ENCODE assay signal across 8 cellular contexts in genomic region chr11:73779084-73779902, GRCh38. TPM values are rescaled to one million over a fixed set of nuclear protein-coding genes. Genes with fewer than 3 reads are reported as not detected.
A peak's percentile ranks its signal among the peaks of the same experiment; 100 is the strongest.
DNase-seq lines count a peak whose midpoint lies in the region; ATAC-seq and TF ChIP-seq lines count a peak whose summit lies in the region.

No MANE protein-coding gene starts in this region.

- no peaks in the 10 kb centered on the region for H3K9me3 ChIP-seq in IMR-90 (ENCODE audit: control insufficient read depth, insufficient read depth, low read length)
- H3K9me3 ChIP-seq in OCI-LY7 (ENCODE audit: low read length), result no peaks in the 10 kb centered on the region
- H3K9me3 ChIP-seq in mononuclear cell (ENCODE audit: low read depth, low read length), result no peaks in the 10 kb centered on the region

- peak overlapping the region; percentile 60 for H2AK5ac ChIP-seq in IMR-90 (ENCODE audit: low read depth, low read length)

- H2AK9ac ChIP-seq in IMR-90 (replicated peaks; ENCODE audit: low read depth, low read length, poor library complexity), result peak overlapping the region; percentile 89

- no peaks in the 10 kb centered on the region for H3K79me1 ChIP-seq in IMR-90 (ENCODE audit: low read depth in 1 of 2, low read length in 2 of 2)

- 0% methylated on average over 9 of the region's 30 CpGs; no CpG with 5 or more reads in 1 of the 2 experiments for whole genome bisulfite sequencing in IMR-90 (ENCODE audit: extremely low coverage in 2 of 2, insufficient read length in 1 of 2), 2 experiments

- H4K8ac ChIP-seq in IMR-90 (ENCODE audit: low read depth in 2 of 2, low read length in 2 of 2), result peak overlapping the region; percentile 86 to 99

- H2AFZ ChIP-seq in IMR-90 (replicated peaks; ENCODE audit: low read length, poor library complexity) (peak overlapping the region; percentile 96), OCI-LY7 (ENCODE audit: low read length) (peak overlapping the region; percentile 100)

- peak overlapping the region; percentile 99 for H3K4ac ChIP-seq in IMR-90 (ENCODE audit: low read depth, low read length)

- H3K18ac ChIP-seq in IMR-90 (ENCODE audit: low read depth, low read length), result peak overlapping the region; percentile 72

- peak; percentile 78 for TF ChIP-seq POLR2A in IMR-90 (IDR thresholded peaks at IDR 0.05; ENCODE audit: low read depth, low read length)

- dilution Hi-C loops in IMR-90 (cut with HindIII; ENCODE audit: low sequenced_read_pairs, unreplicated experiment), result no loop called here

- H2BK5ac ChIP-seq in IMR-90 (ENCODE audit: low read depth, low read length, poor library complexity, severe bottlenecking), result peak overlapping the region; percentile 88

- H4K91ac ChIP-seq in IMR-90 (ENCODE audit: insufficient read depth, low read depth, low read length), result peak overlapping the region; percentile 98

- CTCF ChIA-PET in IMR-90 (lab: Yijun Ruan, JAX), result interaction anchor here (0.6 to 1.8 kb wide), 7 partner anchors 10 to 428 kb away, joined by 3 to 5 read pairs (median 4); partner anchors contain the start of gene RAB6A
- CTCF ChIA-PET in OCI-LY7 (lab: Charles Lee; ENCODE audit: unreplicated experiment), result interaction anchor here (1.2 kb wide), 1 partner anchor 18 kb away, joined by 3 read pairs; the partner anchor contains the start of gene RAB6A

- H3K56ac ChIP-seq in IMR-90 (ENCODE audit: extremely low read depth, insufficient read depth, low read length), result peak overlapping the region; percentile 99

- peak overlapping the region; percentile 85 for H3K9ac ChIP-seq in IMR-90 (ENCODE audit: low read depth, low read length)

- ATAC-seq in GM21529 (IDR thresholded peaks at IDR 0.05; ENCODE audit: unreplicated experiment), result peak; percentile 99
- peak; percentile 100 for ATAC-seq in IMR-90 (ENCODE audit: low read depth)

- H4K20me1 ChIP-seq in IMR-90 (ENCODE audit: insufficient read depth, low read length), result no peaks in the 10 kb centered on the region
- no peaks in the 10 kb centered on the region for H4K20me1 ChIP-seq in OCI-LY7 (ENCODE audit: insufficient read depth, low read length)

- in situ Hi-C loops in IMR-90 (cut with MboI; ENCODE audit: low sequenced_read_pairs), result no loop called here

- no TSS peak for BruUV-seq in IMR-90 (replicated peaks; lab: Mats Ljungman, UMichigan)
- BruUV-seq in OCI-LY7 (replicated peaks; lab: Mats Ljungman, UMichigan), result no TSS peak

- intact Hi-C loops in IMR-90 (cut with micrococcal nuclease), result loop anchor here (1.0 kb wide), 1 partner anchor 18 kb away; the partner anchor contains the start of gene RAB6A
- intact Hi-C loops in OCI-LY7 (cut with micrococcal nuclease; ENCODE audit: unreplicated experiment), result loop anchor here (1.0 kb wide), 1 partner anchor 18 kb away; the partner anchor contains the start of gene RAB6A

- H3K79me2 ChIP-seq in OCI-LY7 (ENCODE audit: insufficient read depth, low read depth, low read length), result no peaks in the 10 kb centered on the region

- H3K36me3 ChIP-seq in IMR-90 (ENCODE audit: control insufficient read depth, insufficient read depth, low read length) (no peaks in the 10 kb centered on the region), OCI-LY7 (ENCODE audit: insufficient read depth, low read length) (no peaks in the 10 kb centered on the region)

- H3K4me3 ChIP-seq in IMR-90 (ENCODE audit: insufficient read depth, low read depth, low read length) (peak overlapping the region; percentile 50), OCI-LY7 (ENCODE audit: low read depth, low read length, poor library complexity, severe bottlenecking) (peak overlapping the region; percentile 69), epithelial cell of esophagus (ENCODE audit: low read length) (peak overlapping the region; percentile 67), mononuclear cell (ENCODE audit: low read length) (peak overlapping the region; percentile 52)

- no peaks in the 10 kb centered on the region for H3K9me2 ChIP-seq in OCI-LY7 (ENCODE audit: insufficient read depth, low read length)

- H3K9me1 ChIP-seq in IMR-90 (ENCODE audit: insufficient read depth, low read length), result no peaks in the 10 kb centered on the region

- peak overlapping the region; percentile 89 for H2BK20ac ChIP-seq in IMR-90 (ENCODE audit: low read depth, low read length)

- TF ChIP-seq CTCF in IMR-90 (conservative IDR thresholded peaks at IDR 0.05; ENCODE audit: low read depth, low read length), result no peak
- no peak for TF ChIP-seq CTCF in OCI-LY7 (conservative IDR thresholded peaks at IDR 0.05; ENCODE audit: low read length)
- no peak for TF ChIP-seq CTCF in epithelial cell of esophagus (IDR thresholded peaks at IDR 0.05; ENCODE audit: insufficient read depth, low read depth, low read length, missing control alignments)

- H3K27me3 ChIP-seq in IMR-90 (ENCODE audit: control insufficient read depth, insufficient read depth, low read length) (no peaks in the 10 kb centered on the region), mononuclear cell (ENCODE audit: insufficient read depth, low read length) (no peaks in the 10 kb centered on the region)

- POLR2A ChIA-PET in IMR-90 (lab: Charles Lee; ENCODE audit: unreplicated experiment) (interaction anchor here (0.6 to 1.7 kb wide), 5 partner anchors 9 to 258 kb away, joined by 3 to 11 read pairs (median 6); partner anchors contain the start of genes MRPL48 and RAB6A), OCI-LY7 (lab: Charles Lee) (interaction anchor here (0.9 to 2.8 kb wide), 6 partner anchors 9 to 21 kb away, joined by 4 to 52 read pairs (median 5); partner anchors contain the start of genes MRPL48 and RAB6A)

- no peaks in the 10 kb centered on the region for H3K4me1 ChIP-seq in IMR-90 (ENCODE audit: control insufficient read depth, insufficient read depth, low read length)
- H3K4me1 ChIP-seq in OCI-LY7 (ENCODE audit: insufficient read depth, low read length, poor library complexity, severe bottlenecking), result peaks cover 23% of the 10 kb centered on the region
- H3K4me1 ChIP-seq in mononuclear cell (ENCODE audit: insufficient read depth, low read length), result no peaks in the 10 kb centered on the region

- no peak for TF ChIP-seq RAD21 in IMR-90 (IDR thresholded peaks at IDR 0.05; ENCODE audit: low read length)

- peak; percentile 91 for DNase-seq in DMS114 treated with DMSO at 0.1 percent for 48 hours (lab: John Stamatoyannopoulos, UW; ENCODE audit: unreplicated experiment)
- DNase-seq in IMR-90, result peak; percentile 97
- peak; percentile 98 for DNase-seq in OCI-LY7 (ENCODE audit: low spot score)
- peak; percentile 95 for DNase-seq in activated T-cell treated with anti-CD3 and anti-CD28 coated beads for 4 hours
- peak; percentile 99 for DNase-seq in epithelial cell of esophagus (ENCODE audit: low read depth)
- DNase-seq in stimulated activated CD8-positive, alpha-beta memory T cell treated with anti-CD3 and anti-CD28 coated beads, Interleukin-2, amount 100 ng/mL, for 48 hours (ENCODE audit: low read depth in 2 of 2), result peak; percentile 98

- peak overlapping the region; percentile 71 for H3K4me2 ChIP-seq in IMR-90 (ENCODE audit: low read depth, low read length)
- peak overlapping the region; percentile 87 for H3K4me2 ChIP-seq in OCI-LY7 (ENCODE audit: low read length)

- peak overlapping the region; percentile 88 for H3K27ac ChIP-seq in IMR-90 (ENCODE audit: insufficient read depth, low read length)
- peak overlapping the region; percentile 78 for H3K27ac ChIP-seq in OCI-LY7 (ENCODE audit: low read depth, low read length, poor library complexity, severe bottlenecking)

- peak overlapping the region; percentile 96 for H2BK120ac ChIP-seq in IMR-90 (ENCODE audit: low read depth, low read length)

- peak overlapping the region; percentile 93; the same call in 2 of the 3 replicates for H2BK15ac ChIP-seq in IMR-90 (ENCODE audit: low read depth, low read length)

- peak overlapping the region; percentile 88 for H4K5ac ChIP-seq in IMR-90 (ENCODE audit: low read depth, low read length)

- H3K14ac ChIP-seq in IMR-90 (replicated peaks; ENCODE audit: low read depth, low read length), result peak overlapping the region; percentile 100

- H3K23ac ChIP-seq in IMR-90 (ENCODE audit: low read depth, low read length), result peak overlapping the region; percentile 100

TF ChIP-seq in IMR-90, 13 proteins besides CTCF, POLR2A, EP300 and RAD21:
- TF ChIP-seq BHLHE40 (IDR thresholded peaks at IDR 0.05; ENCODE audit: low read depth, low read length) (0 out of 2 replicates have a peak, but pooled peaks have one; percentile 35), RFX5 (IDR thresholded peaks at IDR 0.05; ENCODE audit: low read depth, low read length) (no peak), CEBPB (IDR thresholded peaks at IDR 0.05; ENCODE audit: low read depth, low read length) (peak; percentile 68), ELK1 (IDR thresholded peaks at IDR 0.05; ENCODE audit: borderline replicate concordance, low read depth, low read length) (no peak), SMC3 (IDR thresholded peaks at IDR 0.05; ENCODE audit: low read depth, low read length) (no peak), FOS (IDR thresholded peaks at IDR 0.05; ENCODE audit: low read depth, low read length) (peak; percentile 86), MAZ (IDR thresholded peaks at IDR 0.05; ENCODE audit: borderline replicate concordance, low read depth, low read length) (peak; percentile 96), NFE2L2 (IDR thresholded peaks at IDR 0.05; ENCODE audit: low read depth, low read length) (peak; percentile 19; the same call in 1 of the 2 replicates), CHD1 (IDR thresholded peaks at IDR 0.05; ENCODE audit: low read depth, low read length) (no peak), MXI1 (IDR thresholded peaks at IDR 0.05; ENCODE audit: borderline replicate concordance, low read depth, low read length) (peak; percentile 77)
TF ChIP-seq in IMR-90: peak in this region for 6.

RNA-seq across cellular contexts. Expression of gene MRPL48, which starts 8.4 kb away (rescaled TPM):
- total RNA-seq in IMR-90 (2012; rRNA removed) (24.0 and 30.3 TPM in 2 replicates), OCI-LY7 (2022) (63.9 and 64.4 TPM in 2 replicates), mononuclear cell (8.9 TPM)
- 29.4 and 30.6 TPM in 2 replicates for polyA plus RNA-seq in IMR-90 (2012; rRNA removed)
- 7.8 and 19.4 TPM in 2 replicates for polyA plus RNA-seq in IMR-90 (2012; cell fraction: cytosol; rRNA removed)
- polyA plus RNA-seq in IMR-90 (2012; cell fraction: nucleus; rRNA removed; ENCODE audit: low replicate concordance), result 2.7 and 12.3 TPM in 2 replicates
- 167 and 180 TPM in 2 replicates for total RNA-seq in OCI-LY7 (2014; rRNA removed; shearing (Covaris generic))

RNA-seq across cellular contexts. Expression of gene RAB6A, which starts 18.4 kb away (rescaled TPM):
- 81.0 and 120 TPM in 2 replicates for total RNA-seq in IMR-90 (2012; rRNA removed)
- 57.9 and 65.5 TPM in 2 replicates for polyA plus RNA-seq in IMR-90 (2012; rRNA removed)
- 71.4 and 74.7 TPM in 2 replicates for polyA plus RNA-seq in IMR-90 (2012; cell fraction: cytosol; rRNA removed)
- polyA plus RNA-seq in IMR-90 (2012; cell fraction: nucleus; rRNA removed; ENCODE audit: low replicate concordance), result 35.9 and 46.7 TPM in 2 replicates
- total RNA-seq in OCI-LY7 (2014; rRNA removed; shearing (Covaris generic)), result 45.3 and 46.5 TPM in 2 replicates
- 70.4 and 72.9 TPM in 2 replicates for total RNA-seq in OCI-LY7 (2022)
- total RNA-seq in mononuclear cell, result 85.2 TPM

Comparison
In these comparisons a context has a peak if more than half of its experiments do, and no peak if none do; other contexts are left out.
1. Peak in every context shown above with its lines: DNase-seq, ATAC-seq, H3K4me3 ChIP-seq and H3K27ac ChIP-seq.